In the genomic region with DNA sequence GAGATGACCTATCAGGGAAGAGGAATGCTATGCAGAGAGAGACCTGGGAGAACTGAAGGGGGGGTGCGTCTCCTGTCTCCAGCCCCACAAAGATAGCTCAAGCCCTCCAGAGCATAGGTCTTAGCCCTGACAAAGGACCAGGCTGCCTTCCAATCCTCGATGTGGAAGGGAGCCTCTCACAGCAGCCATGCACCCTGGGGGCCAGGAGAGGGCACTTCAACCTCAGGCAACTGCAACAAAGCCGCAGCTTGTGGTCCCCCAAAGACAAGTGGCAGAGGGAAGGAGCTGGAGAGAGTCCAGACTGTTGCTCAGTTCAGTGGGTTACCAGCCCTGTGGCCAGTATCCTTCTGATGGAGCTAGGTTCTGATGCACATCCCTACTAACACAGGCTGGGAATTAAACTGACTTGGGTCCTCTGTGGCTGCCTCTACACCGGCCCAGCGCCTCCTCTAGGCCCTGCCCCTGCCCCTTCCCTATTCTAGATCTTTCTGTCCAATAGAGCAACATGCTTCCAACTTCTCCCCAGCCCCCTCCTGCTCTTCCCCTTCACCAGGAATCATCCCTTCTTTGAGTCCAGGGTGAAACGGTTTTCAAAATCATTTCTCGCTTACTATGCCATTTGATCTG, we compare ENCODE assay signal across 8 cellular contexts.
A peak's percentile ranks its signal among the peaks of the same experiment; 100 is the strongest.
DNase-seq lines count a peak whose midpoint lies in the region; ATAC-seq and TF ChIP-seq lines count a peak whose summit lies in the region.

No MANE protein-coding gene starts in this region.

- peak; percentile 61 for TF ChIP-seq CTCF in WTC11 (IDR thresholded peaks at IDR 0.05)

- 0 out of 2 replicates have a peak, but pooled peaks cover 3% of the 10 kb centered on the region for H3K4me1 Mint-ChIP-seq in WTC11

- H3K4me3 Mint-ChIP-seq in WTC11: no peak overlapping the region

- H3K27me3 Mint-ChIP-seq in WTC11 (ENCODE audit: low read depth): no peaks in the 10 kb centered on the region; the same call in none of the 2 replicates

- H3K9me3 Mint-ChIP-seq in WTC11: no peaks in the 10 kb centered on the region

- ATAC-seq in HG02885 (IDR thresholded peaks at IDR 0.05; ENCODE audit: poor library complexity, unreplicated experiment) (peak; percentile 75), WTC11 (peak; percentile 99)

- peak; percentile 22 for DNase-seq in stimulated activated CD4-positive, alpha-beta T cell treated with anti-CD3 and anti-CD28 coated beads, Interleukin-15, amount 100 ng/mL, for 24 hours
- DNase-seq in stimulated activated CD4-positive, alpha-beta T cell treated with anti-CD3 and anti-CD28 coated beads, Interleukin-4, amount 100 ng/mL, for 24 hours: no peak
- DNase-seq in NCI-H2107 (lab: John Stamatoyannopoulos, UW) (peak; percentile 79), WTC11 (ENCODE audit: low spot score) (peak; percentile 87), head of caudate nucleus (peak; percentile 65 to 94 (median 84)), posterior cingulate gyrus (peak; percentile 64 to 98 (median 82)), mesenteric fat pad (ENCODE audit: low spot score) (no peak)

- H3K36me3 Mint-ChIP-seq in WTC11: no peaks in the 10 kb centered on the region

- CTCF ChIA-PET in WTC11 (lab: Charles Lee): interaction anchor here (0.6 to 3.5 kb wide), 71 partner anchors 9 to 1078 kb away, joined by 3 to 112 read pairs (median 4); a partner anchor contains a TSS

- no peak overlapping the region for H3K27ac Mint-ChIP-seq in WTC11

- intact Hi-C loops in head of caudate nucleus (cut with DNase I) (loop anchor here (5.0 kb wide), 2 partner anchors 125 to 245 kb away; no protein-coding TSS in a partner anchor), posterior cingulate gyrus (cut with DNase I) (loop anchor here (1.0 to 10.0 kb wide), 3 partner anchors 124 to 342 kb away; no protein-coding TSS in a partner anchor)

- POLR2A ChIA-PET in WTC11 (lab: Charles Lee): interaction anchor here (0.8 to 1.0 kb wide), 2 partner anchors 204 to 245 kb away, joined by 3 read pairs; a partner anchor contains a TSS

TF ChIP-seq in WTC11, 78 proteins besides CTCF, POLR2A, EP300 and RAD21:
- TF ChIP-seq ESRRA (CRISPR knock-in tag; IDR thresholded peaks at IDR 0.05; ENCODE audit: borderline replicate concordance): no peak
- no peak for TF ChIP-seq FOXJ3 (CRISPR knock-in tag; IDR thresholded peaks at IDR 0.05; ENCODE audit: borderline replicate concordance)
- no peak for TF ChIP-seq FOXK1 (CRISPR knock-in tag; IDR thresholded peaks at IDR 0.05)
- TF ChIP-seq, protein P1, sequence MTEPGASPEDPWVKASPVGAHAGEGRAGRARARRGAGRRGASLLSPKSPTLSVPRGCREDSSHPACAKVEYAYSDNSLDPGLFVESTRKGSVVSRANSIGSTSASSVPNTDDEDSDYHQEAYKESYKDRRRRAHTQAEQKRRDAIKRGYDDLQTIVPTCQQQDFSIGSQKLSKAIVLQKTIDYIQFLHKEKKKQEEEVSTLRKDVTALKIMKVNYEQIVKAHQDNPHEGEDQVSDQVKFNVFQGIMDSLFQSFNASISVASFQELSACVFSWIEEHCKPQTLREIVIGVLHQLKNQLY (CRISPR knock-in tag; IDR thresholded peaks at IDR 0.05): no peak
- TF ChIP-seq, protein P2, sequence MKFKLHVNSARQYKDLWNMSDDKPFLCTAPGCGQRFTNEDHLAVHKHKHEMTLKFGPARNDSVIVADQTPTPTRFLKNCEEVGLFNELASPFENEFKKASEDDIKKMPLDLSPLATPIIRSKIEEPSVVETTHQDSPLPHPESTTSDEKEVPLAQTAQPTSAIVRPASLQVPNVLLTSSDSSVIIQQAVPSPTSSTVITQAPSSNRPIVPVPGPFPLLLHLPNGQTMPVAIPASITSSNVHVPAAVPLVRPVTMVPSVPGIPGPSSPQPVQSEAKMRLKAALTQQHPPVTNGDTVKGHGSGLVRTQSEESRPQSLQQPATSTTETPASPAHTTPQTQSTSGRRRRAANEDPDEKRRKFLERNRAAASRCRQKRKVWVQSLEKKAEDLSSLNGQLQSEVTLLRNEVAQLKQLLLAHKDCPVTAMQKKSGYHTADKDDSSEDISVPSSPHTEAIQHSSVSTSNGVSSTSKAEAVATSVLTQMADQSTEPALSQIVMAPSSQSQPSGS (CRISPR knock-in tag; IDR thresholded peaks at IDR 0.05; ENCODE audit: borderline replicate concordance, low read depth): no peak
- TF ChIP-seq, protein P3, sequence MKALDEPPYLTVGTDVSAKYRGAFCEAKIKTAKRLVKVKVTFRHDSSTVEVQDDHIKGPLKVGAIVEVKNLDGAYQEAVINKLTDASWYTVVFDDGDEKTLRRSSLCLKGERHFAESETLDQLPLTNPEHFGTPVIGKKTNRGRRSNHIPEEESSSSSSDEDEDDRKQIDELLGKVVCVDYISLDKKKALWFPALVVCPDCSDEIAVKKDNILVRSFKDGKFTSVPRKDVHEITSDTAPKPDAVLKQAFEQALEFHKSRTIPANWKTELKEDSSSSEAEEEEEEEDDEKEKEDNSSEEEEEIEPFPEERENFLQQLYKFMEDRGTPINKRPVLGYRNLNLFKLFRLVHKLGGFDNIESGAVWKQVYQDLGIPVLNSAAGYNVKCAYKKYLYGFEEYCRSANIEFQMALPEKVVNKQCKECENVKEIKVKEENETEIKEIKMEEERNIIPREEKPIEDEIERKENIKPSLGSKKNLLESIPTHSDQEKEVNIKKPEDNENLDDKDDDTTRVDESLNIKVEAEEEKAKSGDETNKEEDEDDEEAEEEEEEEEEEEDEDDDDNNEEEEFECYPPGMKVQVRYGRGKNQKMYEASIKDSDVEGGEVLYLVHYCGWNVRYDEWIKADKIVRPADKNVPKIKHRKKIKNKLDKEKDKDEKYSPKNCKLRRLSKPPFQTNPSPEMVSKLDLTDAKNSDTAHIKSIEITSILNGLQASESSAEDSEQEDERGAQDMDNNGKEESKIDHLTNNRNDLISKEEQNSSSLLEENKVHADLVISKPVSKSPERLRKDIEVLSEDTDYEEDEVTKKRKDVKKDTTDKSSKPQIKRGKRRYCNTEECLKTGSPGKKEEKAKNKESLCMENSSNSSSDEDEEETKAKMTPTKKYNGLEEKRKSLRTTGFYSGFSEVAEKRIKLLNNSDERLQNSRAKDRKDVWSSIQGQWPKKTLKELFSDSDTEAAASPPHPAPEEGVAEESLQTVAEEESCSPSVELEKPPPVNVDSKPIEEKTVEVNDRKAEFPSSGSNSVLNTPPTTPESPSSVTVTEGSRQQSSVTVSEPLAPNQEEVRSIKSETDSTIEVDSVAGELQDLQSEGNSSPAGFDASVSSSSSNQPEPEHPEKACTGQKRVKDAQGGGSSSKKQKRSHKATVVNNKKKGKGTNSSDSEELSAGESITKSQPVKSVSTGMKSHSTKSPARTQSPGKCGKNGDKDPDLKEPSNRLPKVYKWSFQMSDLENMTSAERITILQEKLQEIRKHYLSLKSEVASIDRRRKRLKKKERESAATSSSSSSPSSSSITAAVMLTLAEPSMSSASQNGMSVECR (CRISPR knock-in tag; IDR thresholded peaks at IDR 0.05; ENCODE audit: borderline replicate concordance): no peak
- TF ChIP-seq, protein P4, sequence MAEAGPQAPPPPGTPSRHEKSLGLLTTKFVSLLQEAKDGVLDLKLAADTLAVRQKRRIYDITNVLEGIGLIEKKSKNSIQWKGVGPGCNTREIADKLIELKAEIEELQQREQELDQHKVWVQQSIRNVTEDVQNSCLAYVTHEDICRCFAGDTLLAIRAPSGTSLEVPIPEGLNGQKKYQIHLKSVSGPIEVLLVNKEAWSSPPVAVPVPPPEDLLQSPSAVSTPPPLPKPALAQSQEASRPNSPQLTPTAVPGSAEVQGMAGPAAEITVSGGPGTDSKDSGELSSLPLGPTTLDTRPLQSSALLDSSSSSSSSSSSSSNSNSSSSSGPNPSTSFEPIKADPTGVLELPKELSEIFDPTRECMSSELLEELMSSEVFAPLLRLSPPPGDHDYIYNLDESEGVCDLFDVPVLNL (CRISPR knock-in tag; IDR thresholded peaks at IDR 0.05; ENCODE audit: borderline replicate concordance, low read depth): no peak
- no peak for TF ChIP-seq OVOL2 (CRISPR knock-in tag; IDR thresholded peaks at IDR 0.05; ENCODE audit: borderline replicate concordance)
- no peak for TF ChIP-seq SOX15 (CRISPR knock-in tag; IDR thresholded peaks at IDR 0.05)
- no peak for TF ChIP-seq CREB1 (CRISPR knock-in tag; IDR thresholded peaks at IDR 0.05)
- TF ChIP-seq TEAD1 (CRISPR knock-in tag; IDR thresholded peaks at IDR 0.05): no peak
- TF ChIP-seq, protein P5, sequence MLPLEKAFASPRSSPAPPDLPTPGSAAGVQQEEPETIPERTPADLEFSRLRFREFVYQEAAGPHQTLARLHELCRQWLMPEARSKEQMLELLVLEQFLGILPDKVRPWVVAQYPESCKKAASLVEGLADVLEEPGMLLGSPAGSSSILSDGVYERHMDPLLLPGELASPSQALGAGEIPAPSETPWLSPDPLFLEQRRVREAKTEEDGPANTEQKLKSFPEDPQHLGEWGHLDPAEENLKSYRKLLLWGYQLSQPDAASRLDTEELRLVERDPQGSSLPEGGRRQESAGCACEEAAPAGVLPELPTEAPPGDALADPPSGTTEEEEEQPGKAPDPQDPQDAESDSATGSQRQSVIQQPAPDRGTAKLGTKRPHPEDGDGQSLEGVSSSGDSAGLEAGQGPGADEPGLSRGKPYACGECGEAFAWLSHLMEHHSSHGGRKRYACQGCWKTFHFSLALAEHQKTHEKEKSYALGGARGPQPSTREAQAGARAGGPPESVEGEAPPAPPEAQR (CRISPR knock-in tag; IDR thresholded peaks at IDR 0.05): no peak
- TF ChIP-seq, protein P6, sequence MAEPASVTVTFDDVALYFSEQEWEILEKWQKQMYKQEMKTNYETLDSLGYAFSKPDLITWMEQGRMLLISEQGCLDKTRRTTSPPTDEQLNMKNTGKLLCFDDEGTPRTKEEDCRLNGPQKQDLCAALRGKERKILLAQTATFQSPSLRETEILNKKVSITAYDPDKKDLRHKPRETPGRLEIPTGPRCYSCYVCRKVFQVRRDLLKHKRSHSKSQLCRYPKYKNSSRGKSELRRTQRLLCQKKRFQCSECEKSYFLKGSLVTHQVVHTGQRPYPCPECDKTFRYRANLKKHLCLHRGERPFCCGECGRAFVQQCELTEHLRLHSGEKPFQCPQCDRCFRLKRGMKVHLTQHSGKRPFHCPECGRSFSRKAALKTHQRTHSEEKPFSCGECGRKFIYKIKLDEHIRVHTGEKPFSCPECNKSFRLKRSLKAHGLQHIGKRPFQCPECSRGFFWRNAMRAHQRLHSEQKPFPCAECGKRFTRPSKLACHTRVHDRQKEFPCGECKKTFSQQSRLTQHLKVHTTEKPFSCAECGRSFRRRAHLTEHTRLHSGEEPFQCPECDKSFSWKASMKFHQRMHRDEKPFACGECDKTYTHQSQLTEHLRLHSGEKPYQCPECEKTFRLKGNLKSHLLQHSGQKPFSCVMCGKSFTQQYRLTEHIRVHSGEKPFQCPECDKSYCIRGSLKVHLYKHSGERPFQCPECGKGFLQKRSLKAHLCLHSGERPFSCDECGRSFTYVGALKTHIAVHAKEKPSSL (CRISPR knock-in tag; conservative IDR thresholded peaks at IDR 0.05): no peak

Comparison
In these comparisons a context has a peak if more than half of its experiments do, and no peak if none do; other contexts are left out.
1. DNase-seq: peak in stimulated activated CD4-positive, alpha-beta T cell treated with anti-CD3 and anti-CD28 coated beads, Interleukin-15, amount 100 ng/mL, for 24 hours (single experiment), NCI-H2107 (single experiment), WTC11 (single experiment), head of caudate nucleus (42 of 42) and posterior cingulate gyrus (10 of 10); none in stimulated activated CD4-positive, alpha-beta T cell treated with anti-CD3 and anti-CD28 coated beads, Interleukin-4, amount 100 ng/mL, for 24 hours (single experiment) and mesenteric fat pad (single experiment).